ENCODE assay signal across 17 cellular contexts in the genomic region with DNA sequence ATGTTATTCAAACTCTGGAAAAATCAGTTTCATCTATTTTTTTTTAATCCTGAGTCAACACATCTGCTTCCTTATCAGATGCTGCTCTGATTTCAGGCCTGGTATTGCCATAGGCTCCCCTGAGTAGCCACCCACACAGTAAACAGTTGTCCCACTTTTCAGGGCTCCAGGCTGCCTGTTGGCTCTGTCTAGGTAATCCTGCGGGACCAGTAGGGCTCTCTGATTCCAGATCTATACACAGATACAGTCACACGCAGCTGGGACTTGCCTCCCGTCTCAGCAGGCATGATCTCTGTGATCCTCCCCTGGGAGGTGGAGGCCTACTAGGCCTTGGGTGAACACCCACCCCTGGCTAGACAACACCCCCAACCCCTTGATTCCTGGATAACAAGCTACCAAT.
A peak's percentile ranks its signal among the peaks of the same experiment; 100 is the strongest.
DNase-seq lines count a peak whose midpoint lies in the region; ATAC-seq and TF ChIP-seq lines count a peak whose summit lies in the region.
"Had no signal": no experiment of that assay in that cellular context is flagged by ENCODE, and none has a peak within 500 bp of the region (broad histone marks: within the 10 kb centered on the region; RNA-seq: fewer than 3 reads in every experiment).

No MANE protein-coding gene starts in this region.

- H3K36me3 Mint-ChIP-seq in activated naive CD8-positive, alpha-beta T cell treated with anti-CD3 and anti-CD28 coated beads, Interleukin-2, amount 50 U/mL, for 24 hours (ENCODE audit: low read depth): no peaks in the 10 kb centered on the region

- H2BK120ac ChIP-seq in IMR-90 (ENCODE audit: low read depth, low read length): no peak overlapping the region

- H3K9ac ChIP-seq in IMR-90 (ENCODE audit: low read depth, low read length): no peak overlapping the region

- H3K18ac ChIP-seq in IMR-90 (ENCODE audit: low read depth, low read length): no peak overlapping the region

- in situ Hi-C loops in IMR-90 (cut with MboI; ENCODE audit: low sequenced_read_pairs): no loop called here

- intact Hi-C loops in IMR-90 (cut with micrococcal nuclease): no loop called here
- intact Hi-C loops in ascending aorta (cut with DNase I): loop anchor here (5.0 kb wide), 1 partner anchor 234 kb away; no protein-coding TSS in a partner anchor
- intact Hi-C loops in sciatic nerve (cut with DNase I): no loop called here

- H3K14ac ChIP-seq in IMR-90 (replicated peaks; ENCODE audit: low read depth, low read length): no peak overlapping the region

- no peak overlapping the region for H2BK20ac ChIP-seq in IMR-90 (ENCODE audit: low read depth, low read length)

- H4K8ac ChIP-seq in IMR-90 (ENCODE audit: low read depth in 2 of 2, low read length in 2 of 2): no peak overlapping the region

- no peaks in the 10 kb centered on the region for H3K27me3 ChIP-seq in IMR-90 (ENCODE audit: control insufficient read depth, insufficient read depth, low read length)
- H3K27me3 ChIP-seq in ascending aorta: no peaks in the 10 kb centered on the region

- H2AK5ac ChIP-seq in IMR-90 (ENCODE audit: low read depth, low read length): no peak overlapping the region

- no CpG with 5 or more reads among the region's 3 CpGs for WGBS in IMR-90 (ENCODE audit: extremely low coverage in 2 of 2, insufficient read length in 1 of 2), 2 experiments

- H4K5ac ChIP-seq in IMR-90 (ENCODE audit: low read depth, low read length): no peak overlapping the region

- H3K4ac ChIP-seq in IMR-90 (ENCODE audit: low read depth, low read length): no peak overlapping the region

- dilution Hi-C loops in IMR-90 (cut with HindIII; ENCODE audit: low sequenced_read_pairs, unreplicated experiment): no loop called here

- DNase-seq in DMS53 (lab: John Stamatoyannopoulos, UW) (peak; percentile 16), DMS53 treated with DMSO at 0.1 percent for 48 hours (lab: John Stamatoyannopoulos, UW; ENCODE audit: unreplicated experiment) (no peak), IMR-90 (peak; percentile 12), ascending aorta (ENCODE audit: low spot score in 2 of 2) (no peak), sciatic nerve (ENCODE audit: low spot score) (no peak)
- DNase-seq in activated CD4-positive, alpha-beta T cell treated with anti-CD3 and anti-CD28 coated beads for 1 hour: no peak
- DNase-seq in activated naive CD8-positive, alpha-beta T cell treated with anti-CD3 and anti-CD28 coated beads, Interleukin-2, amount 50 U/mL, for 24 hours: no peak
- DNase-seq in stimulated activated CD8-positive, alpha-beta memory T cell treated with anti-CD3 and anti-CD28 coated beads, Interleukin-4, amount 100 ng/mL, for 48 hours: no peak
- DNase-seq: 8988T, Caco-2, Kasumi-1, NCI-H1417, NCI-H2081 treated with DMSO at 0.1 percent for 48 hours, NCI-H345, NCI-H526 treated with DMSO at 0.1 percent for 48 hours, SHP77 treated with DMSO at 0.1 percent for 48 hours, SW 1271 had no signal

- no peak overlapping the region for H3K4me2 ChIP-seq in IMR-90 (ENCODE audit: low read depth, low read length)

- no peaks in the 10 kb centered on the region for H3K9me3 Mint-ChIP-seq in activated naive CD8-positive, alpha-beta T cell treated with anti-CD3 and anti-CD28 coated beads, Interleukin-2, amount 50 U/mL, for 24 hours

- no peaks in the 10 kb centered on the region for H3K27me3 Mint-ChIP-seq in activated naive CD8-positive, alpha-beta T cell treated with anti-CD3 and anti-CD28 coated beads, Interleukin-2, amount 50 U/mL, for 24 hours

- H3K4me3 ChIP-seq in IMR-90 (ENCODE audit: insufficient read depth, low read depth, low read length) (no peak overlapping the region), ascending aorta (no peak overlapping the region)

- no peak overlapping the region for H3K23ac ChIP-seq in IMR-90 (ENCODE audit: low read depth, low read length)

- H3K4me1 Mint-ChIP-seq in activated naive CD8-positive, alpha-beta T cell treated with anti-CD3 and anti-CD28 coated beads, Interleukin-2, amount 50 U/mL, for 24 hours: no peaks in the 10 kb centered on the region

- H3K9me3 ChIP-seq in IMR-90 (ENCODE audit: control insufficient read depth, insufficient read depth, low read length) (no peaks in the 10 kb centered on the region), ascending aorta (no peaks in the 10 kb centered on the region)
- H3K9me3 ChIP-seq: Caco-2 had no signal

- H3K36me3 ChIP-seq in IMR-90 (ENCODE audit: control insufficient read depth, insufficient read depth, low read length): no peaks in the 10 kb centered on the region
- no peaks in the 10 kb centered on the region for H3K36me3 ChIP-seq in ascending aorta

- no peaks in the 10 kb centered on the region; the same call in 1 of the 2 replicates for H3K9me1 ChIP-seq in IMR-90 (ENCODE audit: insufficient read depth, low read length)

- H2BK15ac ChIP-seq in IMR-90 (ENCODE audit: low read depth, low read length): no peak overlapping the region

- H3K4me1 ChIP-seq in IMR-90 (ENCODE audit: control insufficient read depth, insufficient read depth, low read length): peaks cover 2% of the 10 kb centered on the region; the same call in 1 of the 2 replicates
- H3K4me1 ChIP-seq in ascending aorta: peaks cover 5 to 12% of the 10 kb centered on the region in 2 donors

- no peak overlapping the region for H2AFZ ChIP-seq in IMR-90 (replicated peaks; ENCODE audit: low read length, poor library complexity)

- H3K27ac ChIP-seq in IMR-90 (ENCODE audit: insufficient read depth, low read length) (no peak overlapping the region), ascending aorta (peak overlapping the region; percentile 29 to 34)

- no peaks in the 10 kb centered on the region for H4K20me1 ChIP-seq in IMR-90 (ENCODE audit: insufficient read depth, low read length)

- H3K79me1 ChIP-seq in IMR-90 (ENCODE audit: low read depth in 1 of 2, low read length in 2 of 2): no peaks in the 10 kb centered on the region

- no peak for TF ChIP-seq POLR2A in IMR-90 (IDR thresholded peaks at IDR 0.05; ENCODE audit: low read depth, low read length)

- H3K4me3 Mint-ChIP-seq in activated naive CD8-positive, alpha-beta T cell treated with anti-CD3 and anti-CD28 coated beads, Interleukin-2, amount 50 U/mL, for 24 hours: no peak overlapping the region

- POLR2A ChIA-PET in IMR-90 (lab: Charles Lee; ENCODE audit: unreplicated experiment): no interaction called here

- no peak for TF ChIP-seq RAD21 in IMR-90 (IDR thresholded peaks at IDR 0.05; ENCODE audit: low read length)

- ATAC-seq in IMR-90 (ENCODE audit: low read depth) (no peak), sciatic nerve (peak; percentile 17)
- no peak for ATAC-seq in activated naive CD8-positive, alpha-beta T cell treated with anti-CD3 and anti-CD28 coated beads, Interleukin-2, amount 50 U/mL, for 24 hours

- H2AK9ac ChIP-seq in IMR-90 (replicated peaks; ENCODE audit: low read depth, low read length, poor library complexity): peak overlapping the region; percentile 81

- TF ChIP-seq CTCF in IMR-90 (conservative IDR thresholded peaks at IDR 0.05; ENCODE audit: low read depth, low read length): no peak
- TF ChIP-seq CTCF in ascending aorta (IDR thresholded peaks at IDR 0.05): no peak

- H2BK5ac ChIP-seq in IMR-90 (ENCODE audit: low read depth, low read length, poor library complexity, severe bottlenecking): no peak overlapping the region

- no peak overlapping the region for H3K27ac Mint-ChIP-seq in activated naive CD8-positive, alpha-beta T cell treated with anti-CD3 and anti-CD28 coated beads, Interleukin-2, amount 50 U/mL, for 24 hours

- H3K56ac ChIP-seq in IMR-90 (ENCODE audit: extremely low read depth, insufficient read depth, low read length): no peak overlapping the region

- H4K91ac ChIP-seq in IMR-90 (ENCODE audit: insufficient read depth, low read depth, low read length): no peak overlapping the region

- CTCF ChIA-PET in IMR-90 (lab: Yijun Ruan, JAX): no interaction called here

- no TSS peak for BruUV-seq in IMR-90 (replicated peaks; lab: Mats Ljungman, UMichigan)

TF ChIP-seq in IMR-90, 13 proteins besides CTCF, POLR2A, EP300 and RAD21:
- TF ChIP-seq MXI1 (IDR thresholded peaks at IDR 0.05; ENCODE audit: borderline replicate concordance, low read depth, low read length): no peak

Comparison
In these comparisons a context has a peak if more than half of its experiments do, and no peak if none do; other contexts are left out.
1. DNase-seq: peak in DMS53 (single experiment) and IMR-90 (single experiment); none in DMS53 treated with DMSO at 0.1 percent for 48 hours (single experiment), ascending aorta (0 of 2), sciatic nerve (single experiment), activated CD4-positive, alpha-beta T cell treated with anti-CD3 and anti-CD28 coated beads for 1 hour (single experiment), activated naive CD8-positive, alpha-beta T cell treated with anti-CD3 and anti-CD28 coated beads, Interleukin-2, amount 50 U/mL, for 24 hours (single experiment) and stimulated activated CD8-positive, alpha-beta memory T cell treated with anti-CD3 and anti-CD28 coated beads, Interleukin-4, amount 100 ng/mL, for 48 hours (single experiment).